1 cellular context compared by ENCODE assay signal in the genomic region with DNA sequence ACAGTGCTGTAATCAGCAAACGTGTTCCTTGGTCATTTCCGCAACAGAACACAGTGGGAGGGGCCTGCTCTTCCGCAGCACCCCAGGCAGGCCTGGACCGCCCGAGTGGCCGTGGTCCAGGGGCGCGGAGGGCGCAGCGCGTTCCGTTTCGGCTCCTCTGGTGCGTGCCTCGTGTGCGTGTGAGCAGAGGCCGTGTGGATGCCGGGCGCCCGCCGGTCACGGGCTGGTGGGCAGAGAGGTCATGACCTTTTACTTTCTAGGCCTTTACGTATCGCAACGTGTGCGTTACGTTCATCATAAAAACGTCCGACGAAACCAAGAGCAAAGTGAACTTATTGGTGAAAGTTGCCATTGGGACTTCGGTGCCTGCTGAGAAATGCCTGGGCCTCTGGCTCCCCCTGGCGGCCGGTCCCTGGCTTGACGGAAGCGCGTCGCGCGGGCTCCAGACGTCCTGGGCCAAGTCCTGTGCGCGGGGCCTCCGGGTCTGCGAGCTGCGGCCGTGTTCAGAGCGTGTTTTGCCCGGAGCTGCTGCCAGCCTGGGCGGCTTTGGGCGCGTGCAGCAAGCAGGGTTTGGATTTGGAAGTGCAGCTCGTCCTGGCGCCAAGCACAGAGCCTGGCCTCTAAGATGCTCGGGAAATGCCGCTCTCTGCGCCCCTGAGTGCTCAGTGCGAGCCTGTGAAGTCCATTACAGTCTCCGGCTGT.
A peak's percentile ranks its signal among the peaks of the same experiment; 100 is the strongest.
TF ChIP-seq lines count a peak whose summit lies in the region.

No MANE protein-coding gene starts in this region.

TF ChIP-seq in HepG2, 621 proteins besides CTCF, POLR2A, EP300 and RAD21 (continued from another document and continues in another):
- TF ChIP-seq SP5 (CRISPR knock-in tag; IDR thresholded peaks at IDR 0.05; ENCODE audit: borderline replicate concordance, low read depth) (no peak), DNMT3B (CRISPR knock-in tag; conservative IDR thresholded peaks at IDR 0.05) (no peak), TCF12 (IDR thresholded peaks at IDR 0.05) (no peak), TCF12 (CRISPR knock-in tag; IDR thresholded peaks at IDR 0.05) (no peak), ZEB1 (IDR thresholded peaks at IDR 0.05; ENCODE audit: insufficient replicate concordance, low read depth) (no peak), FIP1L1 (IDR thresholded peaks at IDR 0.05; ENCODE audit: borderline replicate concordance, insufficient read depth, low read depth, low read length) (no peak), FLYWCH1 (CRISPR knock-in tag; IDR thresholded peaks at IDR 0.05) (no peak), GATAD1 (CRISPR knock-in tag; IDR thresholded peaks at IDR 0.05) (peak; percentile 45), ZNF737 (CRISPR knock-in tag; IDR thresholded peaks at IDR 0.05; ENCODE audit: borderline replicate concordance) (no peak), GATAD2A (CRISPR knock-in tag; IDR thresholded peaks at IDR 0.05) (peak; percentile 57), SMAD3 (CRISPR knock-in tag; IDR thresholded peaks at IDR 0.05) (0 out of 2 replicates have a peak, but pooled peaks have one; percentile 69), RBM22 (optimal IDR thresholded peaks at IDR 0.05; ENCODE audit: low read length) (no peak), ZNF605 (CRISPR knock-in tag; IDR thresholded peaks at IDR 0.05) (0 out of 2 replicates have a peak, but pooled peaks have one; percentile 52), NFRKB (IDR thresholded peaks at IDR 0.05) (no peak), ELF3 (CRISPR knock-in tag; IDR thresholded peaks at IDR 0.05) (peak; percentile 47), ZNF792 (CRISPR knock-in tag; IDR thresholded peaks at IDR 0.05) (0 out of 2 replicates have a peak, but pooled peaks have one; percentile 46), NCOR1 (IDR thresholded peaks at IDR 0.05; ENCODE audit: borderline replicate concordance, low read length) (no peak), SUZ12 (IDR thresholded peaks at IDR 0.05; ENCODE audit: low read depth, low read length) (no peak), HNRNPK (IDR thresholded peaks at IDR 0.05; ENCODE audit: low read depth, low read length, poor library complexity, severe bottlenecking) (no peak), GLI4 (CRISPR knock-in tag; IDR thresholded peaks at IDR 0.05; ENCODE audit: borderline replicate concordance) (no peak), KDM5B (CRISPR knock-in tag; IDR thresholded peaks at IDR 0.05; ENCODE audit: borderline replicate concordance) (no peak; the same call in 1 of the 2 replicates), KAT8 (CRISPR knock-in tag; IDR thresholded peaks at IDR 0.05) (0 out of 2 replicates have a peak, but pooled peaks have one; percentile 28), TAF1 (CRISPR knock-in tag; IDR thresholded peaks at IDR 0.05) (no peak), ZNF775 (CRISPR knock-in tag; IDR thresholded peaks at IDR 0.05; ENCODE audit: borderline replicate concordance) (no peak), GFI1 (CRISPR knock-in tag; IDR thresholded peaks at IDR 0.05; ENCODE audit: borderline replicate concordance) (no peak), NFIB (CRISPR knock-in tag; IDR thresholded peaks at IDR 0.05; ENCODE audit: borderline replicate concordance) (no peak), ZNF564 (CRISPR knock-in tag; IDR thresholded peaks at IDR 0.05) (0 out of 2 replicates have a peak, but pooled peaks have one; percentile 30), IKZF1 (IDR thresholded peaks at IDR 0.05) (no peak), GPN1 (CRISPR knock-in tag; IDR thresholded peaks at IDR 0.05; ENCODE audit: borderline replicate concordance) (no peak), ZNF883 (CRISPR knock-in tag; IDR thresholded peaks at IDR 0.05; ENCODE audit: not compliant biosample characterization) (peak; percentile 61), ZNF552 (CRISPR knock-in tag; IDR thresholded peaks at IDR 0.05; ENCODE audit: borderline replicate concordance) (no peak), HOXA3 (CRISPR knock-in tag; IDR thresholded peaks at IDR 0.05) (peak; percentile 73), THAP11 (CRISPR knock-in tag; IDR thresholded peaks at IDR 0.05) (0 out of 2 replicates have a peak, but pooled peaks have one; percentile 24), NAIF1 (CRISPR knock-in tag; IDR thresholded peaks at IDR 0.05; ENCODE audit: borderline replicate concordance) (no peak), PLRG1 (conservative IDR thresholded peaks at IDR 0.05) (no peak), RBM39 (IDR thresholded peaks at IDR 0.05; ENCODE audit: low read depth, low read length, poor library complexity, severe bottlenecking) (peak; percentile 83), HMG20B (CRISPR knock-in tag; conservative IDR thresholded peaks at IDR 0.05) (no peak), ZZZ3 (CRISPR knock-in tag; IDR thresholded peaks at IDR 0.05; ENCODE audit: borderline replicate concordance) (no peak), SNRNP70 (IDR thresholded peaks at IDR 0.05; ENCODE audit: low read depth, low read length) (no peak), HNF4G (IDR thresholded peaks at IDR 0.05; ENCODE audit: borderline replicate concordance, low read depth, low read length) (no peak), HNF4G (CRISPR knock-in tag; IDR thresholded peaks at IDR 0.05; ENCODE audit: borderline replicate concordance, low read depth) (no peak), ZNF569 (CRISPR knock-in tag; IDR thresholded peaks at IDR 0.05; ENCODE audit: borderline replicate concordance) (no peak), JUNB (CRISPR knock-in tag; IDR thresholded peaks at IDR 0.05; ENCODE audit: borderline replicate concordance) (no peak), ZFY (CRISPR knock-in tag; IDR thresholded peaks at IDR 0.05) (peak; percentile 36; the same call in 1 of the 2 replicates), ZNF24 (IDR thresholded peaks at IDR 0.05) (no peak), GTF2F1 (IDR thresholded peaks at IDR 0.05; ENCODE audit: low read length) (no peak), EHMT2 (IDR thresholded peaks at IDR 0.05; ENCODE audit: borderline replicate concordance, low read depth, low read length) (no peak), LCORL (IDR thresholded peaks at IDR 0.05) (no peak), LCORL (CRISPR knock-in tag; IDR thresholded peaks at IDR 0.05) (peak; percentile 86), ZNF253 (CRISPR knock-in tag; IDR thresholded peaks at IDR 0.05; ENCODE audit: borderline replicate concordance) (no peak)
- TF ChIP-seq, protein P1, sequence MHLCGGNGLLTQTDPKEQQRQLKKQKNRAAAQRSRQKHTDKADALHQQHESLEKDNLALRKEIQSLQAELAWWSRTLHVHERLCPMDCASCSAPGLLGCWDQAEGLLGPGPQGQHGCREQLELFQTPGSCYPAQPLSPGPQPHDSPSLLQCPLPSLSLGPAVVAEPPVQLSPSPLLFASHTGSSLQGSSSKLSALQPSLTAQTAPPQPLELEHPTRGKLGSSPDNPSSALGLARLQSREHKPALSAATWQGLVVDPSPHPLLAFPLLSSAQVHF (CRISPR knock-in tag; IDR thresholded peaks at IDR 0.05) = no peak
- TF ChIP-seq, protein P2, sequence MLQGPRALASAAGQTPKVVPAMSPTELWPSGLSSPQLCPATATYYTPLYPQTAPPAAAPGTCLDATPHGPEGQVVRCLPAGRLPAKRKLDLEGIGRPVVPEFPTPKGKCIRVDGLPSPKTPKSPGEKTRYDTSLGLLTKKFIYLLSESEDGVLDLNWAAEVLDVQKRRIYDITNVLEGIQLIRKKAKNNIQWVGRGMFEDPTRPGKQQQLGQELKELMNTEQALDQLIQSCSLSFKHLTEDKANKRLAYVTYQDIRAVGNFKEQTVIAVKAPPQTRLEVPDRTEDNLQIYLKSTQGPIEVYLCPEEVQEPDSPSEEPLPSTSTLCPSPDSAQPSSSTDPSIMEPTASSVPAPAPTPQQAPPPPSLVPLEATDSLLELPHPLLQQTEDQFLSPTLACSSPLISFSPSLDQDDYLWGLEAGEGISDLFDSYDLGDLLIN (CRISPR knock-in tag; IDR thresholded peaks at IDR 0.05; ENCODE audit: borderline replicate concordance) = no peak
- TF ChIP-seq, protein P3, sequence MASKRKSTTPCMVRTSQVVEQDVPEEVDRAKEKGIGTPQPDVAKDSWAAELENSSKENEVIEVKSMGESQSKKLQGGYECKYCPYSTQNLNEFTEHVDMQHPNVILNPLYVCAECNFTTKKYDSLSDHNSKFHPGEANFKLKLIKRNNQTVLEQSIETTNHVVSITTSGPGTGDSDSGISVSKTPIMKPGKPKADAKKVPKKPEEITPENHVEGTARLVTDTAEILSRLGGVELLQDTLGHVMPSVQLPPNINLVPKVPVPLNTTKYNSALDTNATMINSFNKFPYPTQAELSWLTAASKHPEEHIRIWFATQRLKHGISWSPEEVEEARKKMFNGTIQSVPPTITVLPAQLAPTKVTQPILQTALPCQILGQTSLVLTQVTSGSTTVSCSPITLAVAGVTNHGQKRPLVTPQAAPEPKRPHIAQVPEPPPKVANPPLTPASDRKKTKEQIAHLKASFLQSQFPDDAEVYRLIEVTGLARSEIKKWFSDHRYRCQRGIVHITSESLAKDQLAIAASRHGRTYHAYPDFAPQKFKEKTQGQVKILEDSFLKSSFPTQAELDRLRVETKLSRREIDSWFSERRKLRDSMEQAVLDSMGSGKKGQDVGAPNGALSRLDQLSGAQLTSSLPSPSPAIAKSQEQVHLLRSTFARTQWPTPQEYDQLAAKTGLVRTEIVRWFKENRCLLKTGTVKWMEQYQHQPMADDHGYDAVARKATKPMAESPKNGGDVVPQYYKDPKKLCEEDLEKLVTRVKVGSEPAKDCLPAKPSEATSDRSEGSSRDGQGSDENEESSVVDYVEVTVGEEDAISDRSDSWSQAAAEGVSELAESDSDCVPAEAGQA (IDR thresholded peaks at IDR 0.05; ENCODE audit: low read depth) = peak; percentile 46; the same call in 1 of the 2 replicates
- TF ChIP-seq, protein P3 (CRISPR knock-in tag; IDR thresholded peaks at IDR 0.05; ENCODE audit: borderline replicate concordance) = no peak
- TF ChIP-seq, protein P4, sequence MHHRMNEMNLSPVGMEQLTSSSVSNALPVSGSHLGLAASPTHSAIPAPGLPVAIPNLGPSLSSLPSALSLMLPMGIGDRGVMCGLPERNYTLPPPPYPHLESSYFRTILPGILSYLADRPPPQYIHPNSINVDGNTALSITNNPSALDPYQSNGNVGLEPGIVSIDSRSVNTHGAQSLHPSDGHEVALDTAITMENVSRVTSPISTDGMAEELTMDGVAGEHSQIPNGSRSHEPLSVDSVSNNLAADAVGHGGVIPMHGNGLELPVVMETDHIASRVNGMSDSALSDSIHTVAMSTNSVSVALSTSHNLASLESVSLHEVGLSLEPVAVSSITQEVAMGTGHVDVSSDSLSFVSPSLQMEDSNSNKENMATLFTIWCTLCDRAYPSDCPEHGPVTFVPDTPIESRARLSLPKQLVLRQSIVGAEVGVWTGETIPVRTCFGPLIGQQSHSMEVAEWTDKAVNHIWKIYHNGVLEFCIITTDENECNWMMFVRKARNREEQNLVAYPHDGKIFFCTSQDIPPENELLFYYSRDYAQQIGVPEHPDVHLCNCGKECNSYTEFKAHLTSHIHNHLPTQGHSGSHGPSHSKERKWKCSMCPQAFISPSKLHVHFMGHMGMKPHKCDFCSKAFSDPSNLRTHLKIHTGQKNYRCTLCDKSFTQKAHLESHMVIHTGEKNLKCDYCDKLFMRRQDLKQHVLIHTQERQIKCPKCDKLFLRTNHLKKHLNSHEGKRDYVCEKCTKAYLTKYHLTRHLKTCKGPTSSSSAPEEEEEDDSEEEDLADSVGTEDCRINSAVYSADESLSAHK (CRISPR knock-in tag; IDR thresholded peaks at IDR 0.05; ENCODE audit: borderline replicate concordance) = no peak
- TF ChIP-seq, protein P5, sequence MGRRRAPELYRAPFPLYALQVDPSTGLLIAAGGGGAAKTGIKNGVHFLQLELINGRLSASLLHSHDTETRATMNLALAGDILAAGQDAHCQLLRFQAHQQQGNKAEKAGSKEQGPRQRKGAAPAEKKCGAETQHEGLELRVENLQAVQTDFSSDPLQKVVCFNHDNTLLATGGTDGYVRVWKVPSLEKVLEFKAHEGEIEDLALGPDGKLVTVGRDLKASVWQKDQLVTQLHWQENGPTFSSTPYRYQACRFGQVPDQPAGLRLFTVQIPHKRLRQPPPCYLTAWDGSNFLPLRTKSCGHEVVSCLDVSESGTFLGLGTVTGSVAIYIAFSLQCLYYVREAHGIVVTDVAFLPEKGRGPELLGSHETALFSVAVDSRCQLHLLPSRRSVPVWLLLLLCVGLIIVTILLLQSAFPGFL (CRISPR knock-in tag; IDR thresholded peaks at IDR 0.05) = no peak
- TF ChIP-seq, protein P6, sequence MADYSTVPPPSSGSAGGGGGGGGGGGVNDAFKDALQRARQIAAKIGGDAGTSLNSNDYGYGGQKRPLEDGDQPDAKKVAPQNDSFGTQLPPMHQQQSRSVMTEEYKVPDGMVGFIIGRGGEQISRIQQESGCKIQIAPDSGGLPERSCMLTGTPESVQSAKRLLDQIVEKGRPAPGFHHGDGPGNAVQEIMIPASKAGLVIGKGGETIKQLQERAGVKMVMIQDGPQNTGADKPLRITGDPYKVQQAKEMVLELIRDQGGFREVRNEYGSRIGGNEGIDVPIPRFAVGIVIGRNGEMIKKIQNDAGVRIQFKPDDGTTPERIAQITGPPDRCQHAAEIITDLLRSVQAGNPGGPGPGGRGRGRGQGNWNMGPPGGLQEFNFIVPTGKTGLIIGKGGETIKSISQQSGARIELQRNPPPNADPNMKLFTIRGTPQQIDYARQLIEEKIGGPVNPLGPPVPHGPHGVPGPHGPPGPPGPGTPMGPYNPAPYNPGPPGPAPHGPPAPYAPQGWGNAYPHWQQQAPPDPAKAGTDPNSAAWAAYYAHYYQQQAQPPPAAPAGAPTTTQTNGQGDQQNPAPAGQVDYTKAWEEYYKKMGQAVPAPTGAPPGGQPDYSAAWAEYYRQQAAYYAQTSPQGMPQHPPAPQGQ (CRISPR knock-in tag; IDR thresholded peaks at IDR 0.05; ENCODE audit: borderline replicate concordance) = no peak
- TF ChIP-seq, protein P7, sequence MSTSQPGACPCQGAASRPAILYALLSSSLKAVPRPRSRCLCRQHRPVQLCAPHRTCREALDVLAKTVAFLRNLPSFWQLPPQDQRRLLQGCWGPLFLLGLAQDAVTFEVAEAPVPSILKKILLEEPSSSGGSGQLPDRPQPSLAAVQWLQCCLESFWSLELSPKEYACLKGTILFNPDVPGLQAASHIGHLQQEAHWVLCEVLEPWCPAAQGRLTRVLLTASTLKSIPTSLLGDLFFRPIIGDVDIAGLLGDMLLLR (CRISPR knock-in tag; IDR thresholded peaks at IDR 0.05) = no peak
- TF ChIP-seq, protein P8, sequence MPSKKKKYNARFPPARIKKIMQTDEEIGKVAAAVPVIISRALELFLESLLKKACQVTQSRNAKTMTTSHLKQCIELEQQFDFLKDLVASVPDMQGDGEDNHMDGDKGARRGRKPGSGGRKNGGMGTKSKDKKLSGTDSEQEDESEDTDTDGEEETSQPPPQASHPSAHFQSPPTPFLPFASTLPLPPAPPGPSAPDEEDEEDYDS (CRISPR knock-in tag; IDR thresholded peaks at IDR 0.05) = no peak
